Comparison of ENCODE assay signal across 22 cellular contexts in the genomic region with DNA sequence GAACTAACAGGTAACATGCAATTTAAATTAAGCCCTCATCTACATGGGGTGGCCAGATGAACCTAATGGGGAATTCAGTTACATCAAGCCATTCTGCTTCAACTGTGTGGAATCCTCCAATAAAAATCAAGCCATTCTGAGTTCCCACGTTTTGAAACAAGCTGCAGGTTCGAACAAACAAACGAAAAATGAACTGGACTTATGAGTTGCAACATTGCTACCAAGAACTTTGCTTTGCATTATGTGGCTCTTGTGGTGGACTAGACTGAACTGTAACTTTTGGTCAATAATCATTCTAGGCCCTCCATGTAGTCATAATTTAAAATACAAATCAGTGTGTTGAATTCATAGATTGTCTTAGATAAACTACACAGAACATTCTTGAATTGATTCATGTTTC.
"Had no signal": no experiment of that assay in that cellular context is flagged by ENCODE, and none has a peak within 500 bp of the region (broad histone marks: within the 10 kb centered on the region; RNA-seq: fewer than 3 reads in every experiment).

No MANE protein-coding gene starts in this region.

- H3K27me3 Mint-ChIP-seq: IgD-negative memory B cell, T-cell had no signal

- H3K9ac ChIP-seq: KMS-11, SK-N-SH had no signal

- H3K4me2 ChIP-seq: KMS-11, SK-N-SH had no signal

- FAIRE-seq: K562 had no signal

- H3K36me3 Mint-ChIP-seq: IgD-negative memory B cell had no signal

- H3K27ac ChIP-seq: KMS-11, RWPE1 had no signal

- DNase-seq: Kasumi-1, MM.1S, NCI-H1092 treated with DMSO at 0.1 percent for 48 hours, NCI-H1436, NCI-H187, NCI-H2029, NCI-H2081 treated with DMSO at 0.1 percent for 48 hours, NCI-H2171, NCI-H226, NCI-H446 treated with DMSO at 0.1 percent for 48 hours, NCI-H510A treated with DMSO at 0.1 percent for 48 hours, NCI-H526 treated with DMSO at 0.1 percent for 48 hours, NCI-H774, SHP77, SK-N-SH, SW 1271, T-cell had no signal

- H3K9me3 Mint-ChIP-seq: IgD-negative memory B cell, T-cell had no signal

- H3K4me3 ChIP-seq: K562 had no signal

- H3K27ac Mint-ChIP-seq: IgD-negative memory B cell, T-cell had no signal

- ATAC-seq: K562, Panc1, T-cell had no signal

- H3K4me3 Mint-ChIP-seq: IgD-negative memory B cell, T-cell had no signal

- H3K4me1 Mint-ChIP-seq: IgD-negative memory B cell, T-cell had no signal

- H3K9me3 ChIP-seq: SK-N-SH had no signal
